ENCODE assay signal across 3 cellular contexts in genomic region chr10:80534646-80535045, GRCh38. TPM values are rescaled to one million over a fixed set of nuclear protein-coding genes. Genes with fewer than 3 reads are reported as not detected.
"Had no signal": no experiment of that assay in that cellular context is flagged by ENCODE, and none has a peak within 500 bp of the region (broad histone marks: within the 10 kb centered on the region; RNA-seq: fewer than 3 reads in every experiment).

No MANE protein-coding gene starts in this region.

RNA-seq across cellular contexts. Expression of gene SH2D4B, which starts 3.1 kb away (rescaled TPM):
- total RNA-seq: GM23338, HT-29, IMR-90 had no signal
- polyA plus RNA-seq: IMR-90 had no signal
